ENCODE assay signal across 16 cellular contexts in the genomic region with DNA sequence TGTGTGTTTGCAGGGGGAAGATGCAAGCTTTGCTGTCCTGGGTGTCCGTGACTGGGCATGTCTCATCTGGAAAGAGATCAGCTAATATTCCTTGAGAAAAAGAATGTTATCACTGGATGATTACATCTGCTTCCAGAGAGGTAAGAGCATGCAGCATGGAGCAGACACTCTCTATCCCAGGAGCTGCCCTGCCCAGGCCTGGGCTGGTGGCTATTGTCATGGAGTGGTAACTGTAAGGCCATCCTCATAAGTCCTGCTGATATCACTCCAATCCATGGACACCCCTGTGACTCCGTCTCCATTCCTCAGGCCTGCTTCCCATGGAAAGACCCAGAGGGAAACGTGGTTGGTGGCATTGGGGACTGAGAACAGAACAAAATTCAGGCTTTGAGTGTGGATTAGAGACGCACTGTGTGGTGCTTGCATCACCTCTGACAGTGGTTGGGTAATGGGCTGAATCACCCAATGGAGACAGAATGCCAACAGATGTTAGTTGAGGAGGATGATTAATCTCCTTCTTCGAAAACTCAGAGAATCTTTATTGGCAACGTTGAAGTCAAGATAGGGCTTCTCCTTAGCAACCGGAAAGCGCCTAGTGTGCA. TPM values are rescaled to one million over a fixed set of nuclear protein-coding genes. Genes with fewer than 3 reads are reported as not detected.
A peak's percentile ranks its signal among the peaks of the same experiment; 100 is the strongest.
DNase-seq lines count a peak whose midpoint lies in the region; ATAC-seq and TF ChIP-seq lines count a peak whose summit lies in the region.
"Had no signal": no experiment of that assay in that cellular context is flagged by ENCODE, and none has a peak within 500 bp of the region (broad histone marks: within the 10 kb centered on the region; RNA-seq: fewer than 3 reads in every experiment).

No MANE protein-coding gene starts in this region.

- TF ChIP-seq POLR2A in breast epithelium (IDR thresholded peaks at IDR 0.05) (no peak), vagina (IDR thresholded peaks at IDR 0.05) (no peak), uterus (IDR thresholded peaks at IDR 0.05) (no peak)

- BruUV-seq in MCF 10A (replicated peaks; lab: Mats Ljungman, UMichigan), result no TSS peak

- POLR2A ChIA-PET in MCF 10A (lab: Yijun Ruan, JAX), result interaction anchor here (0.6 to 0.9 kb wide), 3 partner anchors 24 to 70 kb away, joined by 4 to 6 read pairs (median 4); no protein-coding TSS in a partner anchor

- no peak for ATAC-seq in T-helper 17 cell
- ATAC-seq: activated CD8-positive, alpha-beta T cell treated with anti-CD3 and anti-CD28 coated beads for 36 hours had no signal

- H3K9me3 ChIP-seq in breast epithelium (peaks cover 0 to 7% of the 10 kb centered on the region in 2 donors), vagina (no peaks in the 10 kb centered on the region), uterus (no peaks in the 10 kb centered on the region), T-helper 17 cell (ENCODE audit: control insufficient read depth, low read length, poor library complexity, severe bottlenecking) (no peaks in the 10 kb centered on the region)
- H3K9me3 ChIP-seq: testis had no signal

- H3K4me1 ChIP-seq in breast epithelium, result no peaks in the 10 kb centered on the region
- no peaks in the 10 kb centered on the region for H3K4me1 ChIP-seq in vagina
- H3K4me1 ChIP-seq in uterus, result no peaks in the 10 kb centered on the region
- H3K4me1 ChIP-seq: testis had no signal

- peaks cover 1% of the 10 kb centered on the region for H3K9me3 Mint-ChIP-seq in MCF 10A (ENCODE audit: unreplicated experiment)

- H3K36me3 Mint-ChIP-seq in MCF 10A (ENCODE audit: insufficient read depth, unreplicated experiment), result no peaks in the 10 kb centered on the region
- peaks cover 5% of the 10 kb centered on the region for H3K36me3 Mint-ChIP-seq in T-helper 17 cell (ENCODE audit: low read depth)

- H3K4me3 Mint-ChIP-seq in MCF 10A (ENCODE audit: unreplicated experiment) (no peak overlapping the region), T-helper 17 cell (no peak overlapping the region)
- H3K4me3 Mint-ChIP-seq: activated CD8-positive, alpha-beta T cell treated with anti-CD3 and anti-CD28 coated beads for 36 hours had no signal

- no peak overlapping the region for H3K27ac ChIP-seq in breast epithelium
- H3K27ac ChIP-seq in vagina, result no peak overlapping the region
- H3K27ac ChIP-seq in uterus, result no peak overlapping the region
- H3K27ac ChIP-seq: PC-9, testis had no signal

- intact Hi-C loops in MCF 10A (cut with micrococcal nuclease) (loop anchor here (1.0 to 2.0 kb wide), 2 partner anchors 15 to 71 kb away; no protein-coding TSS in a partner anchor), breast epithelium (cut with DNase I; ENCODE audit: low total_unique reads) (no loop called here), vagina (cut with DNase I) (no loop called here), uterus (cut with DNase I; ENCODE audit: low total_unique reads) (no loop called here)

- H3K4me1 Mint-ChIP-seq in MCF 10A (ENCODE audit: insufficient read depth, unreplicated experiment) (peaks cover 9% of the 10 kb centered on the region), T-helper 17 cell (no peaks in the 10 kb centered on the region)

- CTCF ChIA-PET in MCF 10A (lab: Yijun Ruan, JAX), result interaction anchor here (0.5 to 11.4 kb wide), 11 partner anchors 15 to 320 kb away, joined by 3 to 137 read pairs (median 4); no protein-coding TSS in a partner anchor

- H3K27me3 ChIP-seq in breast epithelium (no peaks in the 10 kb centered on the region), vagina (no peaks in the 10 kb centered on the region), uterus (no peaks in the 10 kb centered on the region)
- H3K27me3 ChIP-seq: testis had no signal

- no peaks in the 10 kb centered on the region for H3K36me3 ChIP-seq in breast epithelium
- H3K36me3 ChIP-seq in vagina, result no peaks in the 10 kb centered on the region
- no peaks in the 10 kb centered on the region for H3K36me3 ChIP-seq in uterus

- H3K27ac Mint-ChIP-seq in MCF 10A (ENCODE audit: low read depth, unreplicated experiment) (no peak overlapping the region), T-helper 17 cell (no peak overlapping the region)
- H3K27ac Mint-ChIP-seq: activated CD8-positive, alpha-beta T cell treated with anti-CD3 and anti-CD28 coated beads for 36 hours had no signal

- no peak for TF ChIP-seq CTCF in MCF 10A (IDR thresholded peaks at IDR 0.05; ENCODE audit: unreplicated experiment)
- no peak for TF ChIP-seq CTCF in breast epithelium (IDR thresholded peaks at IDR 0.05)
- TF ChIP-seq CTCF in fibroblast of mammary gland (conservative IDR thresholded peaks at IDR 0.05; ENCODE audit: control insufficient read depth, insufficient read depth, low read depth, low read length), result no peak
- TF ChIP-seq CTCF in vagina (IDR thresholded peaks at IDR 0.05), result no peak
- TF ChIP-seq CTCF in uterus (IDR thresholded peaks at IDR 0.05), result no peak

- H3K4me3 ChIP-seq in breast epithelium (no peak overlapping the region), fibroblast of mammary gland (ENCODE audit: control insufficient read depth, low read depth, low read length) (no peak overlapping the region), vagina (no peak overlapping the region), uterus (no peak overlapping the region)
- H3K4me3 ChIP-seq: PC-9, testis had no signal

- DNase-seq in MCF 10A (ENCODE audit: unreplicated experiment), result peak; percentile 95
- DNase-seq in breast epithelium (ENCODE audit: low spot score in 2 of 2), result no peak
- DNase-seq in RKO (ENCODE audit: low spot score), result peak; percentile 23
- DNase-seq in fibroblast of mammary gland (ENCODE audit: low read depth), result peak; percentile 93
- peak; percentile 69 to 92 for DNase-seq in vagina (ENCODE audit: extremely low spot score in 2 of 2)
- no peak for DNase-seq in uterus
- DNase-seq in T-helper 17 cell, result no peak
- DNase-seq in NCI-H748 treated with DMSO at 0.1 percent for 48 hours (lab: John Stamatoyannopoulos, UW), result no peak
- DNase-seq: activated CD8-positive, alpha-beta T cell treated with anti-CD3 and anti-CD28 coated beads for 36 hours; central memory CD4-positive, alpha-beta T cell; DMS53; Karpas-422; NCI-H2171; occipital lobe; testis had no signal

- H3K27me3 Mint-ChIP-seq in MCF 10A (ENCODE audit: insufficient read depth, unreplicated experiment) (no peaks in the 10 kb centered on the region), T-helper 17 cell (peaks cover 33% of the 10 kb centered on the region)
- H3K27me3 Mint-ChIP-seq: activated CD8-positive, alpha-beta T cell treated with anti-CD3 and anti-CD28 coated beads for 36 hours had no signal

RNA-seq across cellular contexts. Expression of a gene that starts 52.0 kb away (rescaled TPM):
- total RNA-seq in MCF 10A (2022), result not detected in 2 replicates
- 1 to 10 TPM in 2 of 3 donors, not detected in 1; 1.0 to 1.6 TPM for total RNA-seq in breast epithelium
- not detected for total RNA-seq in vagina
- total RNA-seq in uterus, result 1 to 10 TPM; 1.3 to 7.0 (median 3.9) TPM
- not detected for total RNA-seq in T-helper 17 cell
- total RNA-seq: activated CD8-positive, alpha-beta T cell treated with anti-CD3 and anti-CD28 coated beads for 36 hours; PC-9 had no signal

Comparison
In these comparisons a context has a peak if more than half of its experiments do, and no peak if none do; other contexts are left out.
1. DNase-seq: peak in MCF 10A (single experiment), RKO (single experiment), fibroblast of mammary gland (single experiment) and vagina (2 of 2); none in breast epithelium (0 of 2), uterus (0 of 2), T-helper 17 cell (0 of 3) and NCI-H748 treated with DMSO at 0.1 percent for 48 hours (single experiment).